ENCODE assay signal across 21 cellular contexts in the genomic region with DNA sequence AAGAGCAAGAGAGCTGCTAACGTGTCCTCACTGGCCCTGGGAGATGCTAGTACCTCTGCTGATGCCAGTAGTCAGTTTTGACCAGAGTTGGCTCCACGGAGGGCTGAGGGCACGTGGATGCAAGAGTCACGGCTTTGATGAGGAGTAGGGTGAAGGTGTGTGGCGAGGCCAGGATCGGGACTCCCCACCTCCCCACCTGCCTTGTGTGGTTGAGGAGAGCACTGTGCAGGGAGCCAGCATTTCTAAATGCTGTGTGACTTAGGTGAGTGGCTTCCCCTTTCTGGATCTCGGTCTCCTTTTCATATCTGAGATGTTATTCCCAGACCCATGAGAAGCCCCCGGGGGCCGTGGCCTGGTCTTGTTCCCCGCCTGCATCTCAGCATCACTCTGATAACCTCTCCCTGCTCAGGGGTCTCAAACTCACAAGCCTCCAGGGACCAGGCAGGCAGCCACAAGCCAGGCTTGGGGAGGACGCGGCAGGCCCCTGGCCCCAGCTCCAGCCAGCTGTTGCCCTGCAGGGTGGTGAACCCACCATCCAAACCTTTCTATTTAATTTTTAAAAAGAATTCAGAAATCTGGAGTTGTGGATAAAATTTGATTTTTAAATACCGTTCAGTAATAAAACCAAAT. TPM values are rescaled to one million over a fixed set of nuclear protein-coding genes. Genes with fewer than 3 reads are reported as not detected.
DNase-seq lines count a peak whose midpoint lies in the region; ATAC-seq, FAIRE-seq and TF ChIP-seq lines count a peak whose summit lies in the region.
"Had no signal": no experiment of that assay in that cellular context is flagged by ENCODE, and none has a peak within 500 bp of the region (broad histone marks: within the 10 kb centered on the region; RNA-seq: fewer than 3 reads in every experiment).

No MANE protein-coding gene starts in this region.

- H3K9me2 ChIP-seq in neural cell (ENCODE audit: insufficient read depth, low read length): no peaks in the 10 kb centered on the region

- CTCF ChIA-PET in HepG2 (lab: Yijun Ruan, JAX; ENCODE audit: low intra/inter-chr PET ratio, low total read pairs): no interaction called here

- peak overlapping the region in 2 of 3 experiments; percentile 55 to 70; a peak in 4 of 6 replicates for H3K4me3 ChIP-seq in HepG2 (replicated peaks in 1 of 3; ENCODE audit: insufficient read depth in 1 of 3, low read depth in 2 of 3, low read length in 3 of 3)
- H3K4me3 ChIP-seq in right lobe of liver: no peak overlapping the region
- H3K4me3 ChIP-seq in neural cell (ENCODE audit: low read length): no peak overlapping the region
- no peak overlapping the region for H3K4me3 ChIP-seq in small intestine (ENCODE audit: low read depth in 1 of 2, low read length in 2 of 2)
- H3K4me3 ChIP-seq in HAP-1: no peak overlapping the region
- H3K4me3 ChIP-seq: A549; BLaER1 treated with 17β-estradiol and CSF1 and Interleukin-3, amounts not matched to agents 10 nM and 100 nM; GM23248 had no signal

- no peak overlapping the region for H2AFZ ChIP-seq in HepG2 (ENCODE audit: low read length)
- no peak overlapping the region for H2AFZ ChIP-seq in neural cell (ENCODE audit: low read depth, low read length)
- H2AFZ ChIP-seq: GM23248 had no signal

- no peaks in the 10 kb centered on the region for H3K9me3 ChIP-seq in HepG2 (ENCODE audit: low read length)
- H3K9me3 ChIP-seq in right lobe of liver: no peaks in the 10 kb centered on the region
- no peaks in the 10 kb centered on the region for H3K9me3 ChIP-seq in neural cell (ENCODE audit: low read length)
- no peaks in the 10 kb centered on the region for H3K9me3 ChIP-seq in small intestine (ENCODE audit: control insufficient read depth, low read depth)
- H3K9me3 ChIP-seq in HAP-1: no peaks in the 10 kb centered on the region
- H3K9me3 ChIP-seq: A549; BLaER1 treated with 17β-estradiol and CSF1 and Interleukin-3, amounts not matched to agents 10 nM and 100 nM had no signal

- POLR2A ChIA-PET in HepG2 (lab: Yijun Ruan, JAX): interaction anchor here (1.0 to 1.9 kb wide), 5 partner anchors 8 to 109 kb away, joined by 3 to 9 read pairs (median 4); a partner anchor contains a TSS

- WGBS in HepG2 (ENCODE audit: low lambda C conversion rate): 64% methylated on average over 13 of the region's 13 CpGs
- 88% methylated on average over 2 of the region's 13 CpGs for WGBS in right lobe of liver (ENCODE audit: insufficient coverage, low coverage, low lambda C conversion rate, missing lambda C conversion rate)
- 87 to 88% (median 87%) methylated on average over 13 of the region's 13 CpGs for WGBS in small intestine, 3 donors

- H3K79me2 ChIP-seq in HepG2 (ENCODE audit: insufficient read depth, low read length) (no peaks in the 10 kb centered on the region), neural cell (replicated peaks; ENCODE audit: insufficient read depth, low read length) (no peaks in the 10 kb centered on the region)

- FAIRE-seq in HepG2 (lab: Jason Lieb, UNC) (no peak), small intestine (lab: Jason Lieb, UNC) (no peak)
- FAIRE-seq: A549, GM12891, GM19239 had no signal

- H3F3A ChIP-seq in neural cell (ENCODE audit: insufficient read depth, low read length, poor library complexity, severe bottlenecking): no peaks in the 10 kb centered on the region

- peak overlapping the region; percentile 91; the same call in 1 of the 2 replicates for H3K4me2 ChIP-seq in HepG2 (ENCODE audit: low read depth, low read length)
- H3K4me2 ChIP-seq in neural cell (ENCODE audit: low read length): no peak overlapping the region
- H3K4me2 ChIP-seq: A549 had no signal

- no peak overlapping the region for H3K9ac ChIP-seq in HepG2 (ENCODE audit: insufficient read depth, low read depth, low read length)
- H3K9ac ChIP-seq in neural cell (ENCODE audit: low read length): peak overlapping the region; percentile 39
- H3K9ac ChIP-seq: BLaER1 treated with 17β-estradiol and CSF1 and Interleukin-3, amounts not matched to agents 10 nM and 100 nM; GM23248 had no signal

- ATAC-seq in HepG2 (no peak), right lobe of liver (no peak)
- ATAC-seq: A549; CD8-positive, alpha-beta T cell; HCT116; PC-3 had no signal

- H3K4me1 ChIP-seq in HepG2 (ENCODE audit: insufficient read depth, low read length) (peaks cover 51% of the 10 kb centered on the region), right lobe of liver (no peaks in the 10 kb centered on the region), small intestine (ENCODE audit: control insufficient read depth in 2 of 2, insufficient read depth in 1 of 2, low read depth in 1 of 2, low read length in 1 of 2) (no peaks in the 10 kb centered on the region), HAP-1 (peaks cover 6% of the 10 kb centered on the region; the same call in 1 of the 2 replicates)
- H3K4me1 ChIP-seq: A549 had no signal

- no TSS peak for BruUV-seq in HepG2 (replicated peaks; lab: Mats Ljungman, UMichigan)

- in situ Hi-C loops in HepG2 (cut with HindIII; ENCODE audit: extremely low pct_ligation_motif_present, low pct_unique_long_range_greater_than_20kb) (no loop called here), HAP-1 (cut with MboI; ENCODE audit: low sequenced_read_pairs) (no loop called here)

- no peak for TF ChIP-seq CTCF in HepG2 (CRISPR knock-in tag; IDR thresholded peaks at IDR 0.05)
- no peak for TF ChIP-seq CTCF in right lobe of liver (IDR thresholded peaks at IDR 0.05)
- no peak for TF ChIP-seq CTCF in neural cell (IDR thresholded peaks at IDR 0.05; ENCODE audit: poor library complexity, severe bottlenecking)

- H3K36me3 ChIP-seq in HepG2 (replicated peaks in 1 of 2; ENCODE audit: control insufficient read depth in 1 of 2, insufficient read depth in 2 of 2, low read length in 2 of 2): no peaks in the 10 kb centered on the region
- no peaks in the 10 kb centered on the region for H3K36me3 ChIP-seq in right lobe of liver
- no peaks in the 10 kb centered on the region for H3K36me3 ChIP-seq in neural cell (ENCODE audit: insufficient read depth, low read length)
- no peaks in the 10 kb centered on the region for H3K36me3 ChIP-seq in small intestine (ENCODE audit: control insufficient read depth in 2 of 2, insufficient read depth in 2 of 2, low read length in 2 of 2)
- no peaks in the 10 kb centered on the region for H3K36me3 ChIP-seq in HAP-1 (replicated peaks)
- H3K36me3 ChIP-seq: BLaER1 treated with 17β-estradiol and CSF1 and Interleukin-3, amounts not matched to agents 10 nM and 100 nM had no signal

- TF ChIP-seq POLR2A in HepG2 (IDR thresholded peaks at IDR 0.05; ENCODE audit: insufficient read depth in 1 of 2, low read depth in 2 of 2, low read length in 2 of 2): no peak
- no peak for TF ChIP-seq POLR2A in right lobe of liver (IDR thresholded peaks at IDR 0.05)

- TF ChIP-seq RAD21 in HepG2 (CRISPR knock-in tag; IDR thresholded peaks at IDR 0.05) (no peak), neural cell (conservative IDR thresholded peaks at IDR 0.05) (no peak)

- intact Hi-C loops in HepG2 (cut with micrococcal nuclease; ENCODE audit: unreplicated experiment): no loop called here
- intact Hi-C loops in right lobe of liver (cut with DNase I): no loop called here

- no peak overlapping the region for H3K27ac ChIP-seq in HepG2 (ENCODE audit: extremely low read length, insufficient read depth, low read length)
- H3K27ac ChIP-seq in right lobe of liver: no peak overlapping the region
- peak overlapping the region; percentile 96 for H3K27ac ChIP-seq in caudate nucleus (ENCODE audit: low read depth, low read length)
- H3K27ac ChIP-seq in neural cell (ENCODE audit: low read length): no peak overlapping the region
- H3K27ac ChIP-seq in small intestine (ENCODE audit: low read depth in 1 of 2, low read length in 1 of 2): no peak overlapping the region
- H3K27ac ChIP-seq: A549; BLaER1 treated with 17β-estradiol and CSF1 and Interleukin-3, amounts not matched to agents 10 nM and 100 nM; GM23248 had no signal

- TF ChIP-seq EP300 in HepG2 (IDR thresholded peaks at IDR 0.05; ENCODE audit: low read depth in 2 of 2, low read length in 2 of 2): no peak
- TF ChIP-seq EP300 in HepG2 (CRISPR knock-in tag; IDR thresholded peaks at IDR 0.05; ENCODE audit: borderline replicate concordance): no peak
- TF ChIP-seq EP300 in neural cell (conservative IDR thresholded peaks at IDR 0.05; ENCODE audit: poor library complexity, severe bottlenecking): no peak

- H4K20me1 ChIP-seq in HepG2 (ENCODE audit: insufficient read depth, low read length): no peaks in the 10 kb centered on the region
- H4K20me1 ChIP-seq in neural cell (ENCODE audit: insufficient read depth): no peaks in the 10 kb centered on the region
- H4K20me1 ChIP-seq: BLaER1 treated with 17β-estradiol and CSF1 and Interleukin-3, amounts not matched to agents 10 nM and 100 nM had no signal

- DNase-seq in HepG2 (ENCODE audit: low spot score): no peak
- no peak for DNase-seq in right lobe of liver
- DNase-seq in caudate nucleus (lab: John Stamatoyannopoulos, UW): no peak
- DNase-seq in T1000 (lab: John Stamatoyannopoulos, UW): no peak
- DNase-seq in small intestine: no peak
- DNase-seq in HAP-1 (ENCODE audit: low spot score in 2 of 2): no peak
- DNase-seq: Calu3; CD8-positive, alpha-beta T cell; GM23248; KG1; NCI-H1105 treated with DMSO at 0.1 percent for 48 hours; NCI-H510A treated with DMSO at 0.1 percent for 48 hours; NCI-H774; PC-3; RPMI8226 had no signal

- peaks cover 0 to 7% of the 10 kb centered on the region in 2 experiments; a peak in 4 of 5 replicates for H3K27me3 ChIP-seq in HepG2 (ENCODE audit: control insufficient read depth in 1 of 2, insufficient read depth in 2 of 2, low read length in 2 of 2)
- H3K27me3 ChIP-seq in right lobe of liver: no peaks in the 10 kb centered on the region
- no peaks in the 10 kb centered on the region for H3K27me3 ChIP-seq in neural cell (ENCODE audit: insufficient read depth, low read depth, low read length)
- no peaks in the 10 kb centered on the region for H3K27me3 ChIP-seq in small intestine (ENCODE audit: control insufficient read depth in 2 of 2, insufficient read depth in 2 of 2, low read length in 2 of 2)
- peaks cover 2% of the 10 kb centered on the region; the same call in 1 of the 2 replicates for H3K27me3 ChIP-seq in HAP-1 (ENCODE audit: low read depth)
- H3K27me3 ChIP-seq: BLaER1 treated with 17β-estradiol and CSF1 and Interleukin-3, amounts not matched to agents 10 nM and 100 nM had no signal

RNA-seq across cellular contexts. Expression of a gene that starts 32.1 kb away (rescaled TPM):
- total RNA-seq in HepG2 (2016; rRNA removed; fragmentation: Illumina TruSeq; extraction: Trizol): 47.1 and 66.9 TPM in 2 replicates
- 15.1 and 17.9 TPM in 2 replicates for total RNA-seq in HepG2 (2016; cell fraction: cytosol; rRNA removed; fragmentation: Illumina TruSeq; extraction: Trizol; ENCODE audit: low read depth)
- total RNA-seq in HepG2 (2016; cell fraction: insoluble cytoplasmic fraction; rRNA removed; fragmentation: Illumina TruSeq; extraction: Trizol): 40.9 and 70.6 TPM in 2 replicates
- total RNA-seq in HepG2 (2016; cell fraction: membrane; rRNA removed; fragmentation: Illumina TruSeq; extraction: Trizol): 34.1 and 39.6 TPM in 2 replicates
- total RNA-seq in HepG2 (2016; cell fraction: nucleus; rRNA removed; fragmentation: Illumina TruSeq; extraction: Trizol): 38.8 and 47.2 TPM in 2 replicates
- 11.6 and 22.5 TPM in 2 replicates for polyA plus RNA-seq in HepG2 (2011; rRNA removed)
- 12.4 and 13.5 TPM in 2 replicates for polyA plus RNA-seq in HepG2 (2011; cell fraction: cytosol; rRNA removed)
- 32.0 and 47.6 TPM in 2 replicates for polyA plus RNA-seq in HepG2 (2011; cell fraction: nucleus; rRNA removed)
- 19.2 and 28.6 TPM in 2 replicates for polyA plus RNA-seq in HepG2 (2012)
- 16.3 and 19.9 TPM in 2 replicates for polyA plus RNA-seq in HepG2 (2016; cell fraction: cytosol; fragmentation: Illumina TruSeq; extraction: Trizol; ENCODE audit: low read depth)
- polyA plus RNA-seq in HepG2 (2016; cell fraction: insoluble cytoplasmic fraction; fragmentation: Illumina TruSeq; extraction: Trizol; ENCODE audit: low read depth): 42.0 and 50.4 TPM in 2 replicates
- polyA plus RNA-seq in HepG2 (2016; cell fraction: membrane; fragmentation: Illumina TruSeq; extraction: Trizol; ENCODE audit: low read depth): 26.9 and 30.0 TPM in 2 replicates
- 78.2 and 82.6 TPM in 2 replicates for polyA plus RNA-seq in HepG2 (2016; cell fraction: nucleus; fragmentation: Illumina TruSeq; extraction: Trizol; ENCODE audit: insufficient read depth, low read depth)
- 19.6 and 22.9 TPM in 2 replicates for polyA minus RNA-seq in HepG2 (2011; rRNA and poly(A)+ RNA removed; ENCODE audit: low replicate concordance)
- polyA minus RNA-seq in HepG2 (2011; cell fraction: cytosol; rRNA and poly(A)+ RNA removed): 6.1 and 8.0 TPM in 2 replicates
- polyA minus RNA-seq in HepG2 (2011; cell fraction: nucleus; rRNA and poly(A)+ RNA removed): 12.2 and 21.1 TPM in 2 replicates
- total RNA-seq in right lobe of liver: 10 to 100 TPM; 14.2 to 60.0 (median 37.6) TPM
- 45.7 and 65.5 TPM in 2 replicates for polyA plus RNA-seq in neural cell
- polyA minus RNA-seq in neural cell: 36.9 and 43.8 TPM in 2 replicates
- polyA plus RNA-seq in small intestine: 10 to 100 TPM; 15.1 to 36.4 (median 17.0) TPM

RNA-seq across cellular contexts. Expression of a gene that starts 32.4 kb away (rescaled TPM):
- 77.3 and 112 TPM in 2 replicates for total RNA-seq in HepG2 (2016; rRNA removed; fragmentation: Illumina TruSeq; extraction: Trizol)
- 32.4 and 42.7 TPM in 2 replicates for total RNA-seq in HepG2 (2016; cell fraction: cytosol; rRNA removed; fragmentation: Illumina TruSeq; extraction: Trizol; ENCODE audit: low read depth)
- total RNA-seq in HepG2 (2016; cell fraction: insoluble cytoplasmic fraction; rRNA removed; fragmentation: Illumina TruSeq; extraction: Trizol): 80.5 and 108 TPM in 2 replicates
- total RNA-seq in HepG2 (2016; cell fraction: membrane; rRNA removed; fragmentation: Illumina TruSeq; extraction: Trizol): 59.5 and 67.4 TPM in 2 replicates
- total RNA-seq in HepG2 (2016; cell fraction: nucleus; rRNA removed; fragmentation: Illumina TruSeq; extraction: Trizol): 37.8 and 41.0 TPM in 2 replicates
- 26.1 and 33.2 TPM in 2 replicates for polyA plus RNA-seq in HepG2 (2011; rRNA removed)
- polyA plus RNA-seq in HepG2 (2011; cell fraction: cytosol; rRNA removed): 29.9 and 32.2 TPM in 2 replicates
- 34.9 and 43.2 TPM in 2 replicates for polyA plus RNA-seq in HepG2 (2011; cell fraction: nucleus; rRNA removed)
- 39.1 and 40.4 TPM in 2 replicates for polyA plus RNA-seq in HepG2 (2012)
- polyA plus RNA-seq in HepG2 (2016; cell fraction: cytosol; fragmentation: Illumina TruSeq; extraction: Trizol; ENCODE audit: low read depth): 36.6 and 44.0 TPM in 2 replicates
- polyA plus RNA-seq in HepG2 (2016; cell fraction: insoluble cytoplasmic fraction; fragmentation: Illumina TruSeq; extraction: Trizol; ENCODE audit: low read depth): 98.7 and 99.8 TPM in 2 replicates
- 39.9 and 52.5 TPM in 2 replicates for polyA plus RNA-seq in HepG2 (2016; cell fraction: membrane; fragmentation: Illumina TruSeq; extraction: Trizol; ENCODE audit: low read depth)
- 58.2 and 63.9 TPM in 2 replicates for polyA plus RNA-seq in HepG2 (2016; cell fraction: nucleus; fragmentation: Illumina TruSeq; extraction: Trizol; ENCODE audit: insufficient read depth, low read depth)
- polyA minus RNA-seq in HepG2 (2011; rRNA and poly(A)+ RNA removed; ENCODE audit: low replicate concordance): 37.1 and 53.3 TPM in 2 replicates
- polyA minus RNA-seq in HepG2 (2011; cell fraction: cytosol; rRNA and poly(A)+ RNA removed): 11.8 and 16.2 TPM in 2 replicates
- polyA minus RNA-seq in HepG2 (2011; cell fraction: nucleus; rRNA and poly(A)+ RNA removed): 21.0 and 29.1 TPM in 2 replicates
- total RNA-seq in right lobe of liver: 10 to 100 TPM; 42.6 to 99.8 (median 65.2) TPM
- 43.2 and 52.6 TPM in 2 replicates for polyA plus RNA-seq in neural cell
- polyA minus RNA-seq in neural cell: 22.3 and 27.0 TPM in 2 replicates
- 10 to 100 TPM; 23.9 to 95.9 (median 30.5) TPM for polyA plus RNA-seq in small intestine

Comparison
In these comparisons a context has a peak if more than half of its experiments do, and no peak if none do; other contexts are left out.
1. H3K4me3 ChIP-seq: peak in HepG2 (2 of 3); none in right lobe of liver (0 of 3), neural cell (single experiment), small intestine (0 of 2) and HAP-1 (single experiment).